In the genomic region with DNA sequence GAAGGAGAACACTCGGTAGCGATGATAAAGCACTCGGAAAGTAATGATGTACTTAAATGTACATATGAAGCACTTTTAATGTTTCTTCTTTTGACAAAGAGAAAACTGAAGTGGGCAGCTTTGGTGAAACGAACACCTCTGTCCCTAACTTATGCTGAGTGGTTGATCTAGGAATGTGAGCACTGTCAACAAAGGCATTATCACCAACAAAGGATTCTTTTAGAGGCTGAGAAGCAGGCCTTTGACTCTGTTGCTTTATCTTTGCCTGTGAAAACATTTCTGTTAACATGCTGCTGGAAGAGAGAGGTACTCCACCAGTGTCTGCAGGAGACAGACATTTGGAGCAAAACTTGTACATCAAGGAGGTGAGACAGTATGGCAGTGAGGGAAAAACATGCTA, we compare ENCODE assay signal across 28 cellular contexts.
"Had no signal": no experiment of that assay in that cellular context is flagged by ENCODE, and none has a peak within 500 bp of the region (broad histone marks: within the 10 kb centered on the region; RNA-seq: fewer than 3 reads in every experiment).

No MANE protein-coding gene starts in this region.

- H3K9ac ChIP-seq: parathyroid adenoma had no signal

- H3K36me3 Mint-ChIP-seq: memory B cell; mesothelial cell of epicardium; naive B cell; stimulated activated memory B cell treated with anti-CD40 and anti-IgM and Interleukin-4, amounts not matched to agents 10 μg/mL and 1 μg/mL and 100 μg/mL, for 72 hours; type B pancreatic cell had no signal

- H3K4me3 ChIP-seq: dorsolateral prefrontal cortex, gastrocnemius medialis, hepatocyte, lung, mucosa of descending colon, prostate gland, right atrium auricular region, sigmoid colon, testis, tibial artery had no signal

- H3K4me3 Mint-ChIP-seq: memory B cell; mesothelial cell of epicardium; naive B cell; nephron progenitor cell; stimulated activated memory B cell treated with anti-CD40 and anti-IgM and Interleukin-4, amounts not matched to agents 10 μg/mL and 1 μg/mL and 100 μg/mL, for 72 hours; type B pancreatic cell had no signal

- H2AFZ ChIP-seq: hepatocyte, parathyroid adenoma had no signal

- H3K27ac Mint-ChIP-seq: memory B cell; mesothelial cell of epicardium; nephron progenitor cell; stimulated activated memory B cell treated with anti-CD40 and anti-IgM and Interleukin-4, amounts not matched to agents 10 μg/mL and 1 μg/mL and 100 μg/mL, for 72 hours; type B pancreatic cell had no signal

- FAIRE-seq: kidney had no signal

- H3K36me3 ChIP-seq: gastrocnemius medialis, prostate gland, right atrium auricular region, sigmoid colon, tibial artery had no signal

- H3K9me3 ChIP-seq: gastrocnemius medialis, mucosa of descending colon, prostate gland, right atrium auricular region, sigmoid colon, testis, tibial artery had no signal

- DNase-seq: cortex of kidney; dorsolateral prefrontal cortex; effector CD4-positive, alpha-beta T cell; foreskin fibroblast; gastrocnemius medialis; head of caudate nucleus; kidney; mucosa of descending colon; naive B cell; nephron progenitor cell; sigmoid colon; stimulated activated CD4-positive, alpha-beta T cell treated with anti-CD3 and anti-CD28 coated beads, Interleukin-4, amount 100 ng/mL, for 4 hours; stimulated activated naive CD8-positive, alpha-beta T cell treated with anti-CD3 and anti-CD28 coated beads, Interleukin-15, Interleukin-2, amounts not matched to agents 100 U/mL and 50 U/mL, for 24 hours; substantia nigra; testis; tibial artery had no signal

- H3K79me2 ChIP-seq: hepatocyte, parathyroid adenoma had no signal

- H3K4me1 ChIP-seq: gastrocnemius medialis, parathyroid adenoma, prostate gland, right atrium auricular region, sigmoid colon, testis, tibial artery had no signal

- H3K9me3 Mint-ChIP-seq: mesothelial cell of epicardium; nephron progenitor cell; stimulated activated memory B cell treated with anti-CD40 and anti-IgM and Interleukin-4, amounts not matched to agents 10 μg/mL and 1 μg/mL and 100 μg/mL, for 72 hours; type B pancreatic cell had no signal

- H3K27ac ChIP-seq: dorsolateral prefrontal cortex, epithelial cell of prostate, gastrocnemius medialis, hepatocyte, parathyroid adenoma, prostate gland, right atrium auricular region, sigmoid colon, testis, tibial artery had no signal

- H3K4me2 ChIP-seq: hepatocyte had no signal

- ATAC-seq: esophagus mucosa; gastrocnemius medialis; left lobe of liver; mucosa of descending colon; stimulated activated memory B cell treated with anti-CD40 and anti-IgM and Interleukin-4, amounts not matched to agents 10 μg/mL and 1 μg/mL and 100 μg/mL, for 72 hours; stimulated activated naive CD8-positive, alpha-beta T cell treated with anti-CD3 and anti-CD28 coated beads, Interleukin-15, Interleukin-2, amounts not matched to agents 100 U/mL and 50 U/mL, for 24 hours had no signal

- H3K4me1 Mint-ChIP-seq: memory B cell; mesothelial cell of epicardium; naive B cell; stimulated activated memory B cell treated with anti-CD40 and anti-IgM and Interleukin-4, amounts not matched to agents 10 μg/mL and 1 μg/mL and 100 μg/mL, for 72 hours had no signal

- H3K27me3 ChIP-seq: gastrocnemius medialis, hepatocyte, right atrium auricular region, sigmoid colon, testis had no signal
